ENCODE assay signal across 13 cellular contexts in genomic region chr7:112157072-112157471, GRCh38. TPM values are rescaled to one million over a fixed set of nuclear protein-coding genes. Genes with fewer than 3 reads are reported as not detected.
DNase-seq lines count a peak whose midpoint lies in the region; ATAC-seq and TF ChIP-seq lines count a peak whose summit lies in the region.
"Had no signal": no experiment of that assay in that cellular context is flagged by ENCODE, and none has a peak within 500 bp of the region (broad histone marks: within the 10 kb centered on the region; RNA-seq: fewer than 3 reads in every experiment).

No MANE protein-coding gene starts in this region.

- TF ChIP-seq EP300 in suprapubic skin (IDR thresholded peaks at IDR 0.05): no peak

- TF ChIP-seq POLR2A in suprapubic skin (IDR thresholded peaks at IDR 0.05): no peak

- ATAC-seq in GM19395 (IDR thresholded peaks at IDR 0.05; ENCODE audit: unreplicated experiment): no peak

- H3K4me3 ChIP-seq in fibroblast of the aortic adventitia (ENCODE audit: low read depth, low read length) (no peak overlapping the region), suprapubic skin (no peak overlapping the region)
- H3K4me3 ChIP-seq: coronary artery had no signal

- H3K27me3 Mint-ChIP-seq in HFFc6 (ENCODE audit: insufficient read depth): peaks cover 1% of the 10 kb centered on the region; the same call in 1 of the 2 replicates

- DNase-seq in A172 (ENCODE audit: low spot score) (peak; percentile 76), HFFc6 (peak; percentile 28), RKO (ENCODE audit: low spot score) (peak; percentile 41), fibroblast of the aortic adventitia (ENCODE audit: low read depth) (peak; percentile 59), NCI-H1092 treated with DMSO at 0.1 percent for 48 hours (lab: John Stamatoyannopoulos, UW) (no peak), suprapubic skin (ENCODE audit: low spot score in 2 of 2) (no peak), NCI-H1436 (lab: John Stamatoyannopoulos, UW) (no peak)
- DNase-seq: BE2C, NCI-H2171 treated with DMSO at 0.1 percent for 48 hours, posterior cingulate gyrus had no signal

- no peak for TF ChIP-seq CTCF in HFFc6 (IDR thresholded peaks at IDR 0.05)
- TF ChIP-seq CTCF in fibroblast of the aortic adventitia (IDR thresholded peaks at IDR 0.05; ENCODE audit: insufficient read depth, low read length): no peak
- TF ChIP-seq CTCF in suprapubic skin (IDR thresholded peaks at IDR 0.05): no peak

- H3K9me3 Mint-ChIP-seq in HFFc6: no peaks in the 10 kb centered on the region
- H3K9me3 Mint-ChIP-seq: T-helper 1 cell treated with Interleukin-12 subunit alpha and Interleukin-12 subunit beta and Interleukin-4 antibody, amounts not matched to agents 30 μg/mL and 1 μg/mL, for 36 hours had no signal

- no peaks in the 10 kb centered on the region for H3K36me3 Mint-ChIP-seq in HFFc6 (ENCODE audit: low read depth)

- no peaks in the 10 kb centered on the region for H3K36me3 ChIP-seq in suprapubic skin
- H3K36me3 ChIP-seq: BE2C had no signal

- no peak overlapping the region for H3K27ac ChIP-seq in suprapubic skin
- H3K27ac ChIP-seq: coronary artery had no signal

- H3K27ac Mint-ChIP-seq in HFFc6: no peak overlapping the region
- H3K27ac Mint-ChIP-seq: T-helper 1 cell treated with Interleukin-12 subunit alpha and Interleukin-12 subunit beta and Interleukin-4 antibody, amounts not matched to agents 30 μg/mL and 1 μg/mL, for 36 hours had no signal

- peaks cover 8% of the 10 kb centered on the region for H3K4me1 ChIP-seq in suprapubic skin

- WGBS in suprapubic skin: 37% methylated on average over 4 of the region's 4 CpGs

- H3K9me3 ChIP-seq in suprapubic skin: no peaks in the 10 kb centered on the region
- H3K9me3 ChIP-seq: BE2C had no signal

- H3K4me3 Mint-ChIP-seq in HFFc6: no peak overlapping the region
- H3K4me3 Mint-ChIP-seq: T-helper 1 cell treated with Interleukin-12 subunit alpha and Interleukin-12 subunit beta and Interleukin-4 antibody, amounts not matched to agents 30 μg/mL and 1 μg/mL, for 36 hours had no signal

- H3K27me3 ChIP-seq in suprapubic skin: no peaks in the 10 kb centered on the region
- H3K27me3 ChIP-seq: BE2C had no signal

- peaks cover 21% of the 10 kb centered on the region for H3K4me1 Mint-ChIP-seq in HFFc6 (ENCODE audit: low read depth)

RNA-seq across cellular contexts. Expression of gene DOCK4, which starts 49.1 kb away (rescaled TPM):
- total RNA-seq in A172 (2014; rRNA removed; shearing (Covaris generic)): 5.6 and 7.2 TPM in 2 replicates
- 1 to 10 TPM; 2.2 to 3.9 (median 3.3) TPM for total RNA-seq in HFFc6 (2021; fragmentation: NEBNext Ultra II Directional; extraction: Animal tissue kit (Norgen Biotek cat#: 25700))
- total RNA-seq in fibroblast of the aortic adventitia (ENCODE audit: low replicate concordance) (7.6 and 25.9 TPM in 2 replicates), suprapubic skin (10 to 100 TPM in 2 of 4 donors, 1 to 10 TPM in 2; 6.4 to 20.5 (median 9.7) TPM)

RNA-seq across cellular contexts. Expression of gene ZNF277, which starts 49.4 kb away (rescaled TPM):
- total RNA-seq in A172 (2014; rRNA removed; shearing (Covaris generic)): 20.6 and 30.9 TPM in 2 replicates
- total RNA-seq in HFFc6 (2021; fragmentation: NEBNext Ultra II Directional; extraction: Animal tissue kit (Norgen Biotek cat#: 25700)): 10 to 100 TPM in 5 of 6 experiments, 1 to 10 TPM in 1; 9.5 to 14.6 (median 13.5) TPM
- total RNA-seq in fibroblast of the aortic adventitia (ENCODE audit: low replicate concordance): 41.4 and 42.8 TPM in 2 replicates
- total RNA-seq in suprapubic skin: 10 to 100 TPM; 16.5 to 31.9 (median 25.5) TPM

Comparison
In these comparisons a context has a peak if more than half of its experiments do, and no peak if none do; other contexts are left out.
1. DNase-seq: peak in A172 (single experiment), HFFc6 (single experiment), RKO (single experiment) and fibroblast of the aortic adventitia (single experiment); none in NCI-H1092 treated with DMSO at 0.1 percent for 48 hours (single experiment), suprapubic skin (0 of 2) and NCI-H1436 (single experiment).